In the genomic region with DNA sequence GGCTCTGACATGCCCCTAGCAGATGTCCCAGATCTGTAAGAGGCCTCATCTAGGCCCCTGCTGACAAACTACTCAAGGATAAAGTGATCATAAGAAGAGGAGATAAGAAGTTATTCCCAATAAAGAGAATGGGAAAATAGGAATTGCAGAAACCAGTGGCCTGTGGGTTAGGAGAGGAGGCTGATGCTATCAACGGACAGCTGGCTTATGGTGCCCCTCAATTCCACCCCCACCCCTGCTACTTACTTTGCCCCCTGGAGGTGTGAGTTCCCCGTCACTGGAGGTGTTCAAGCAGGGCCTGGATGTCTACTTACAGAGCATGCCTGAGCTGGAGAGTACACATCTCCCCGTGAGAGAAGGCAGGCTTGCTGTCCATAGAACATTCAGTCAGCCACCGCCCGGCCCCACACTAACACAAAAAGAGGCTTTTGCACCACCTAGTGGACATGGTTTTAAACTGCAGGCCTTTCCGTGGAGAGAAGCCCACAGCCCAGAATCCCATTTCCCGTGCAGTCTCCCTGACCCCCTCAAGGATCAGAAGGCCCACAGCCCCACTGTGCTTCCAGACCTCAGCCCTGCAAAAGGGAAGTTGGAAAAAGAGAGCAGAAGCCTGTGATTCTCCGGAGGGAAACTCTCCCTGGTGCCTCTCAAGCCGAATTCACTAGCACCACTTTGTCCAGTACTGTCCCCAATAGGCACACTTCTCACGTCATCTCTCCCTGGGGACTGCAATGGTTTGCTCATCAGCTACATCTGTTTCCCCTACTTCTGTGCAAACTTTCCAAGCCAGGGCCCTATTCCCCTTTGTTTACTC, we compare ENCODE assay signal across 8 cellular contexts. TPM values are rescaled to one million over a fixed set of nuclear protein-coding genes. Genes with fewer than 3 reads are reported as not detected.
DNase-seq lines count a peak whose midpoint lies in the region; ATAC-seq and TF ChIP-seq lines count a peak whose summit lies in the region.

No MANE protein-coding gene starts in this region.

- H3K36me3 ChIP-seq in DOHH2 (ENCODE audit: control insufficient read depth, low read length): no peaks in the 10 kb centered on the region
- H3K36me3 ChIP-seq in colonic mucosa: no peaks in the 10 kb centered on the region
- H3K36me3 ChIP-seq in right lobe of liver: no peaks in the 10 kb centered on the region

- TF ChIP-seq CTCF in DOHH2 (IDR thresholded peaks at IDR 0.05; ENCODE audit: low read depth, low read length, poor library complexity, severe bottlenecking) (peak; percentile 88), colonic mucosa (IDR thresholded peaks at IDR 0.05) (peak; percentile 78), right lobe of liver (IDR thresholded peaks at IDR 0.05) (peak; percentile 69 to 83 (median 76))

- ATAC-seq in HG03342 (IDR thresholded peaks at IDR 0.05; ENCODE audit: unreplicated experiment) (peak; percentile 50), right lobe of liver (peak; percentile 94 to 98 (median 94)), GM21526 (IDR thresholded peaks at IDR 0.05; ENCODE audit: low FRiP score, unreplicated experiment) (no peak)

- H3K9me2 ChIP-seq in DOHH2 (replicated peaks; ENCODE audit: control insufficient read depth, low read length): no peaks in the 10 kb centered on the region

- H4K20me1 ChIP-seq in DOHH2 (ENCODE audit: control insufficient read depth, insufficient read depth, low read depth, low read length): no peaks in the 10 kb centered on the region

- H3K27me3 ChIP-seq in DOHH2 (ENCODE audit: control insufficient read depth, low read length): no peaks in the 10 kb centered on the region
- H3K27me3 ChIP-seq in colonic mucosa: no peaks in the 10 kb centered on the region
- no peaks in the 10 kb centered on the region for H3K27me3 ChIP-seq in right lobe of liver

- intact Hi-C loops in colonic mucosa (cut with DNase I): loop anchor here (5.0 kb wide), 1 partner anchor 238 kb away; no protein-coding TSS in a partner anchor
- intact Hi-C loops in right lobe of liver (cut with DNase I): loop anchor here (10.0 kb wide), 1 partner anchor 56 kb away; no protein-coding TSS in a partner anchor

- H3K9ac ChIP-seq in colonic mucosa (ENCODE audit: low read depth in 2 of 2, low read length in 2 of 2): no peak overlapping the region

- peaks cover 4% of the 10 kb centered on the region for H3K36me3 Mint-ChIP-seq in activated CD4-positive, alpha-beta T cell treated with anti-CD3 and anti-CD28 coated beads, Interleukin-2, amount 10 ng/mL, durations not matched to agents 7 days and 5 days (ENCODE audit: low read depth)

- 21% methylated on average over 4 of the region's 10 CpGs for WGBS in right lobe of liver (ENCODE audit: insufficient coverage, low coverage, low lambda C conversion rate, missing lambda C conversion rate)

- no peak overlapping the region for H3K27ac ChIP-seq in DOHH2 (ENCODE audit: low read depth, low read length)
- H3K27ac ChIP-seq in colonic mucosa: no peak overlapping the region
- no peak overlapping the region for H3K27ac ChIP-seq in right lobe of liver

- H3K4me1 ChIP-seq in DOHH2 (ENCODE audit: control insufficient read depth, low read length): peaks cover 30% of the 10 kb centered on the region
- no peaks in the 10 kb centered on the region for H3K4me1 ChIP-seq in colonic mucosa
- H3K4me1 ChIP-seq in right lobe of liver: no peaks in the 10 kb centered on the region

- no peaks in the 10 kb centered on the region for H3K9me3 Mint-ChIP-seq in activated CD4-positive, alpha-beta T cell treated with anti-CD3 and anti-CD28 coated beads, Interleukin-2, amount 10 ng/mL, durations not matched to agents 7 days and 5 days

- H3K79me2 ChIP-seq in DOHH2 (ENCODE audit: control insufficient read depth, low read length): no peaks in the 10 kb centered on the region

- H3K9me3 ChIP-seq in DOHH2 (ENCODE audit: control insufficient read depth, insufficient read depth, low read length) (no peaks in the 10 kb centered on the region), colonic mucosa (no peaks in the 10 kb centered on the region), right lobe of liver (no peaks in the 10 kb centered on the region)

- POLR2A ChIA-PET in activated CD4-positive, alpha-beta T cell treated with anti-CD3 and anti-CD28 coated beads, Interleukin-2, amount 10 ng/mL, durations not matched to agents 7 days and 5 days (lab: Charles Lee): no interaction called here

- no peak for TF ChIP-seq POLR2A in right lobe of liver (IDR thresholded peaks at IDR 0.05)

- no peaks in the 10 kb centered on the region for H3F3A ChIP-seq in DOHH2 (ENCODE audit: control insufficient read depth, insufficient read depth)

- CTCF ChIA-PET in activated CD4-positive, alpha-beta T cell treated with anti-CD3 and anti-CD28 coated beads, Interleukin-2, amount 10 ng/mL, durations not matched to agents 7 days and 5 days (lab: Charles Lee): interaction anchor here (0.5 to 3.1 kb wide), 7 partner anchors 14 to 835 kb away, joined by 3 to 16 read pairs (median 4); partner anchors contain the start of gene MAPK14

- H3K4me2 ChIP-seq in DOHH2 (ENCODE audit: low read length): peak overlapping the region; percentile 48

- no peak overlapping the region for H3K27ac Mint-ChIP-seq in activated CD4-positive, alpha-beta T cell treated with anti-CD3 and anti-CD28 coated beads, Interleukin-2, amount 10 ng/mL, durations not matched to agents 7 days and 5 days

- no peak overlapping the region for H3K4me3 Mint-ChIP-seq in activated CD4-positive, alpha-beta T cell treated with anti-CD3 and anti-CD28 coated beads, Interleukin-2, amount 10 ng/mL, durations not matched to agents 7 days and 5 days

- DNase-seq in NCI-H526 (lab: John Stamatoyannopoulos, UW) (peak; percentile 78 to 95), colonic mucosa (peak; percentile 81), right lobe of liver (peak; percentile 71 to 77 (median 72))
- peak; percentile 80 for DNase-seq in activated CD4-positive, alpha-beta T cell treated with anti-CD3 and anti-CD28 coated beads, Interleukin-2, amount 10 ng/mL, durations not matched to agents 7 days and 5 days
- DNase-seq in stimulated activated CD4-positive, alpha-beta T cell treated with anti-CD3 and anti-CD28 coated beads, TNF-alpha, amount 100 ng/mL, for 48 hours (ENCODE audit: low read depth in 3 of 3): peak; percentile 51 to 56 (median 52)

- H3K4me3 ChIP-seq in DOHH2 (ENCODE audit: low read length): no peak overlapping the region
- H3K4me3 ChIP-seq in colonic mucosa: no peak overlapping the region
- no peak overlapping the region for H3K4me3 ChIP-seq in right lobe of liver

- peaks cover 5% of the 10 kb centered on the region for H3K27me3 Mint-ChIP-seq in activated CD4-positive, alpha-beta T cell treated with anti-CD3 and anti-CD28 coated beads, Interleukin-2, amount 10 ng/mL, durations not matched to agents 7 days and 5 days

- H3K4me1 Mint-ChIP-seq in activated CD4-positive, alpha-beta T cell treated with anti-CD3 and anti-CD28 coated beads, Interleukin-2, amount 10 ng/mL, durations not matched to agents 7 days and 5 days: peaks cover 28% of the 10 kb centered on the region

RNA-seq across cellular contexts. Expression of gene BNIP5, which starts 23.8 kb away (rescaled TPM):
- total RNA-seq in activated CD4-positive, alpha-beta T cell treated with anti-CD3 and anti-CD28 coated beads, Interleukin-2, amount 10 ng/mL, durations not matched to agents 7 days and 5 days: not detected
- total RNA-seq in colonic mucosa (1 to 10 TPM; 4.7 to 7.8 TPM), right lobe of liver (not detected)

RNA-seq across cellular contexts. Expression of gene ETV7, which starts 27.0 kb away (rescaled TPM):
- 10 to 100 TPM; 13.4 to 15.3 TPM for total RNA-seq in activated CD4-positive, alpha-beta T cell treated with anti-CD3 and anti-CD28 coated beads, Interleukin-2, amount 10 ng/mL, durations not matched to agents 7 days and 5 days
- 1 to 10 TPM; 2.9 to 4.5 TPM for total RNA-seq in colonic mucosa
- 1 to 10 TPM in 1 of 6 experiments, under 1 TPM in 4, not detected in 1; 0.19 to 4.6 (median 0.55) TPM for total RNA-seq in right lobe of liver

Comparison
In these comparisons a context has a peak if more than half of its experiments do, and no peak if none do; other contexts are left out.
1. RNA of gene BNIP5, which starts 23.8 kb away (total RNA-seq): 4.7 to 7.8 TPM in colonic mucosa; not detected in activated CD4-positive, alpha-beta T cell treated with anti-CD3 and anti-CD28 coated beads, Interleukin-2, amount 10 ng/mL, durations not matched to agents 7 days and 5 days and not detected in right lobe of liver; every median in the first group is over 4 times any median in the second.
2. Peak in every context shown above with its lines, with median percentiles within 50 percentile points of each other: CTCF ChIP-seq and DNase-seq.